ENCODE assay signal across 8 cellular contexts in genomic region chr3:196288141-196288460, GRCh38. TPM values are rescaled to one million over a fixed set of nuclear protein-coding genes. Genes with fewer than 3 reads are reported as not detected.
DNase-seq lines count a peak whose midpoint lies in the region; ATAC-seq and TF ChIP-seq lines count a peak whose summit lies in the region.

No MANE protein-coding gene starts in this region.

- peak overlapping the region; percentile 98 for H3K27ac ChIP-seq in VCaP
- H3K27ac ChIP-seq in gastroesophageal sphincter: peak overlapping the region; percentile 71 to 92 (median 88)

- H3K9me3 Mint-ChIP-seq in CD14-positive monocyte: no peaks in the 10 kb centered on the region

- H3K36me3 ChIP-seq in gastroesophageal sphincter: no peaks in the 10 kb centered on the region

- ATAC-seq in HG02852 (IDR thresholded peaks at IDR 0.05; ENCODE audit: unreplicated experiment): peak; percentile 25
- ATAC-seq in gastroesophageal sphincter: no peak
- ATAC-seq in sciatic nerve: peak; percentile 3
- no peak for ATAC-seq in HG02571 (IDR thresholded peaks at IDR 0.05; ENCODE audit: unreplicated experiment)

- no peak for TF ChIP-seq POLR2A in gastroesophageal sphincter (IDR thresholded peaks at IDR 0.05)

- H3K9me3 ChIP-seq in gastroesophageal sphincter: no peaks in the 10 kb centered on the region

- H3K4me3 ChIP-seq in gastroesophageal sphincter: peak overlapping the region; percentile 58 to 70

- H3K4me1 Mint-ChIP-seq in CD14-positive monocyte: peaks cover 34% of the 10 kb centered on the region

- H3K4me1 ChIP-seq in gastroesophageal sphincter: peaks cover 0 to 47% (median 27%) of the 10 kb centered on the region in 3 donors

- TF ChIP-seq EP300 in gastroesophageal sphincter (IDR thresholded peaks at IDR 0.05): no peak

- H3K27me3 Mint-ChIP-seq in CD14-positive monocyte (ENCODE audit: low read depth in 3 of 3): peaks cover 0 to 4% (median 2%) of the 10 kb centered on the region in 3 donors

- intact Hi-C loops in CD14-positive monocyte (cut with micrococcal nuclease): no loop called here
- intact Hi-C loops in sciatic nerve (cut with DNase I): no loop called here

- peak overlapping the region; percentile 100 for H3K4me3 Mint-ChIP-seq in CD14-positive monocyte

- TF ChIP-seq CTCF in CD14-positive monocyte (IDR thresholded peaks at IDR 0.05): no peak
- TF ChIP-seq CTCF in VCaP (conservative IDR thresholded peaks at IDR 0.05): no peak
- TF ChIP-seq CTCF in gastroesophageal sphincter (IDR thresholded peaks at IDR 0.05): no peak
- no peak for TF ChIP-seq CTCF in GM10266 (IDR thresholded peaks at IDR 0.05; ENCODE audit: control insufficient read depth, insufficient read depth, low read depth, missing control alignments)

- DNase-seq in CD14-positive monocyte (ENCODE audit: low spot score): no peak
- DNase-seq in sciatic nerve (ENCODE audit: low spot score): no peak
- no peak for DNase-seq in GM10266 (ENCODE audit: extremely low spot score)
- no peak for DNase-seq in stimulated activated CD4-positive, alpha-beta T cell treated with anti-CD3 and anti-CD28 coated beads, Interleukin-4, amount 100 ng/mL, for 1 hour

- peaks cover 0 to 2% of the 10 kb centered on the region in 2 donors for H3K36me3 Mint-ChIP-seq in CD14-positive monocyte

- no peaks in the 10 kb centered on the region for H3K27me3 ChIP-seq in gastroesophageal sphincter

- WGBS in gastroesophageal sphincter (ENCODE audit: low coverage in 1 of 2), 2 donors: 0% methylated on average over 5 to 8 of the region's 17 CpGs

- peak overlapping the region; percentile 60 to 100 (median 99) for H3K27ac Mint-ChIP-seq in CD14-positive monocyte

RNA-seq across cellular contexts. Expression of gene PCYT1A, which starts 0.6 kb away (rescaled TPM):
- 10 to 100 TPM; 24.3 to 31.6 TPM for polyA plus RNA-seq in CD14-positive monocyte
- 10 to 100 TPM; 60.3 to 92.6 (median 81.0) TPM for total RNA-seq in gastroesophageal sphincter
- total RNA-seq in sciatic nerve: 63.8 TPM

RNA-seq across cellular contexts. Expression of gene DYNLT2B, which starts 29.9 kb away (rescaled TPM):
- 1 to 10 TPM; 2.5 to 3.0 TPM for polyA plus RNA-seq in CD14-positive monocyte
- total RNA-seq in gastroesophageal sphincter (10 to 100 TPM in 3 of 4 donors, 1 to 10 TPM in 1; 9.2 to 18.7 (median 10.8) TPM), sciatic nerve (9.9 TPM)

RNA-seq across cellular contexts. Expression of gene TM4SF19, which starts 50.1 kb away (rescaled TPM):
- polyA plus RNA-seq in CD14-positive monocyte: under 1 TPM in 1 of 2 donors, not detected in 1; 0.77 TPM
- total RNA-seq in gastroesophageal sphincter (1 to 10 TPM in 1 of 4 donors, under 1 TPM in 1, not detected in 2; 0.35 to 2.6 TPM), sciatic nerve (1.2 TPM)

Comparison
In these comparisons a context has a peak if more than half of its experiments do, and no peak if none do; other contexts are left out.
1. ATAC-seq: peak in HG02852 (single experiment) and sciatic nerve (single experiment); none in gastroesophageal sphincter (single experiment) and HG02571 (single experiment).